ENCODE assay signal across 8 cellular contexts in the genomic region with DNA sequence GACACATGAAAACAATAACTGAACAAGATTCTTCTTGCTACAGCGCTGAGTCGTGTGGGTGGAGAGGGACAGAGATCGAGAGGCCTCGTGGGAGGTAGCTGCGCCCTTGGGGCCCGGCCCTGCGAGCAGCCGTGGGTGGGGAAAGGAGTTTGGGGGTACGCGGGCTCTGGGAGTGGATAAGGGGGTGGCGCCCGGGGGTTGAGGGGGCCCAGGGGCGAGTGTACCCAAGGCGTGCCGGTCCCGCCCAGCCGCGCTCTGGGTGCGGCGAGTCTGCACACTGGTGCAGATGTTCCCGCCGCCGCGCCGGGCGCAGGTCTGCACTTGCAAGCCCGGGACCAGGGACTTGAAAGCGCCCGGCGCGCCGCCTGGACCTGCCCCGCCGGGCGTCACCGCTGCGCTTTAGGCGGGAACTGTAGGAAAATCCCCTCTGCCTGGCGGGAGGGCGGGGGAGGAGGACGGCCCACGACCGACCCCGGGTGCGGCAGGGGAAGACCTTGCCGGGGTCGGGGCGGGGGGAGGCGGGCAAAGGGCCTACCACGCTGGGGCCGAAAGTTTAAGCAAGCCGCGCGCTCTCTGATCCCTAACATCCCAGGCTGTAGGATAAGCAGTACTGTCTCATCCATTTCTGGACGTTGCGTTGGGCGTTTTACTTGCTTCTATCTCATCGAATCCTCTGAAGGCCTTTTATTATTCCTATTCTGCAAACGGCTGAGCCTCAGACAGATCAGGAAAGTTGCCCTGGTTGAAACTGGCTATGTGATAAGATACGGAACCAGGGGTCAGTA.
A peak's percentile ranks its signal among the peaks of the same experiment; 100 is the strongest.
DNase-seq lines count a peak whose midpoint lies in the region; ATAC-seq and TF ChIP-seq lines count a peak whose summit lies in the region.

No MANE protein-coding gene starts in this region.

- no peak for TF ChIP-seq CTCF in astrocyte of the spinal cord (IDR thresholded peaks at IDR 0.05; ENCODE audit: low read depth, low read length)

- peak; percentile 45 for DNase-seq in GM03348 (ENCODE audit: low spot score)
- DNase-seq in NCI-H510A (lab: John Stamatoyannopoulos, UW), result peak; percentile 65
- DNase-seq in astrocyte of the spinal cord (ENCODE audit: low read depth, low spot score), result peak; percentile 14
- DNase-seq in iris pigment epithelial cell (ENCODE audit: low read depth), result peak; percentile 29
- peak; percentile 21 for DNase-seq in stimulated activated CD4-positive, alpha-beta T cell treated with anti-CD3 and anti-CD28 coated beads, Interleukin-4, amount 100 ng/mL, for 24 hours
- no peak for DNase-seq in superior temporal gyrus (ENCODE audit: extremely low spot score)
- DNase-seq in NCI-H226, result no peak

- no peak for ATAC-seq in GM18519 (IDR thresholded peaks at IDR 0.05; ENCODE audit: low FRiP score, unreplicated experiment)

- in situ Hi-C loops in astrocyte of the spinal cord (cut with HindIII; ENCODE audit: low sequenced_read_pairs), result no loop called here

- peak overlapping the region; percentile 20 for H3K4me3 ChIP-seq in astrocyte of the spinal cord (ENCODE audit: low read depth, low read length)

Comparison
In these comparisons a context has a peak if more than half of its experiments do, and no peak if none do; other contexts are left out.
1. DNase-seq: peak in GM03348 (single experiment), NCI-H510A (single experiment), astrocyte of the spinal cord (single experiment), iris pigment epithelial cell (single experiment) and stimulated activated CD4-positive, alpha-beta T cell treated with anti-CD3 and anti-CD28 coated beads, Interleukin-4, amount 100 ng/mL, for 24 hours (single experiment); none in superior temporal gyrus (single experiment) and NCI-H226 (single experiment).